ENCODE assay signal across 14 cellular contexts in genomic region chr3:52714335-52715302, GRCh38. TPM values are rescaled to one million over a fixed set of nuclear protein-coding genes. Genes with fewer than 3 reads are reported as not detected.
DNase-seq lines count a peak whose midpoint lies in the region; ATAC-seq, FAIRE-seq and TF ChIP-seq lines count a peak whose summit lies in the region.
"Had no signal": no experiment of that assay in that cellular context is flagged by ENCODE, and none has a peak within 500 bp of the region (broad histone marks: within the 10 kb centered on the region; RNA-seq: fewer than 3 reads in every experiment).

No MANE protein-coding gene starts in this region.

- H3K9me3 ChIP-seq in A549 (no peaks in the 10 kb centered on the region), RWPE2 (ENCODE audit: severe bottlenecking) (no peaks in the 10 kb centered on the region), iPS DF 6.9 (ENCODE audit: control insufficient read depth, insufficient read depth, low read length) (no peaks in the 10 kb centered on the region), neural progenitor cell (ENCODE audit: low read depth) (no peaks in the 10 kb centered on the region)

- H3K27me3 Mint-ChIP-seq in neural progenitor cell (ENCODE audit: insufficient read depth, low read depth) = peaks cover 10% of the 10 kb centered on the region

- H3K36me3 Mint-ChIP-seq in neural progenitor cell = peaks cover 27% of the 10 kb centered on the region

- TF ChIP-seq CTCF in A549 (IDR thresholded peaks at IDR 0.05) = no peak
- no peak for TF ChIP-seq CTCF in RWPE2 (IDR thresholded peaks at IDR 0.05; ENCODE audit: poor library complexity, severe bottlenecking)
- TF ChIP-seq CTCF in neural progenitor cell (IDR thresholded peaks at IDR 0.05) = no peak

- H3K9me3 Mint-ChIP-seq in neural progenitor cell = peaks cover 2% of the 10 kb centered on the region

- H3K4me3 Mint-ChIP-seq in neural progenitor cell = no peak overlapping the region

- POLR2A ChIA-PET in A549 (lab: Yijun Ruan, JAX) = no interaction called here

- H3K4me1 Mint-ChIP-seq in neural progenitor cell = peaks cover 2% of the 10 kb centered on the region

- no peaks in the 10 kb centered on the region for H3K4me1 ChIP-seq in A549
- no peaks in the 10 kb centered on the region for H3K4me1 ChIP-seq in RWPE2 (ENCODE audit: insufficient read depth, poor library complexity, severe bottlenecking)
- H3K4me1 ChIP-seq in iPS DF 6.9 (ENCODE audit: control insufficient read depth, insufficient read depth, low read length) = peaks cover 2% of the 10 kb centered on the region; the same call in 1 of the 2 replicates
- H3K4me1 ChIP-seq in neural progenitor cell = peaks cover 3% of the 10 kb centered on the region

- H3K27ac Mint-ChIP-seq in neural progenitor cell = no peak overlapping the region

- no peak for TF ChIP-seq POLR2A in A549 (IDR thresholded peaks at IDR 0.05; ENCODE audit: low read length)
- TF ChIP-seq POLR2A in erythroblast (IDR thresholded peaks at IDR 0.05; ENCODE audit: low read length) = no peak

- CTCF ChIA-PET in A549 (lab: Yijun Ruan, JAX) = interaction anchor here (0.6 kb wide), 1 partner anchor 476 kb away, joined by 4 read pairs; the partner anchor contains the start of gene TWF2

- no peak overlapping the region for H2AFZ ChIP-seq in neural progenitor cell (replicated peaks)

- TF ChIP-seq RAD21 in A549 (conservative IDR thresholded peaks at IDR 0.05 in 1 of 2, IDR thresholded peaks at IDR 0.05 in 1 of 2) = no peak

- DNase-seq in A549 (ENCODE audit: low read depth in 1 of 2, low spot score in 1 of 2) = no peak
- DNase-seq in RWPE2 (ENCODE audit: low spot score) = no peak
- DNase-seq in iPS DF 6.9 (ENCODE audit: low read depth, low spot score) = peak; percentile 84
- DNase-seq in neural progenitor cell (ENCODE audit: low spot score) = peak; percentile 89
- no peak for DNase-seq in SW480 (ENCODE audit: low spot score)
- no peak for DNase-seq in erythroblast (lab: John Stamatoyannopoulos, UW)
- no peak for DNase-seq in COR-L47 (lab: John Stamatoyannopoulos, UW)
- DNase-seq: activated CD4-positive, alpha-beta T cell treated with anti-CD3 and anti-CD28 coated beads, Interleukin-2, amount 50 U/mL, for 1 hour; DMS153; NCI-H2107; T-helper 2 cell had no signal

- 88% methylated on average over 18 of the region's 39 CpGs for WGBS in A549 (ENCODE audit: missing lambda C conversion rate)
- WGBS in iPS DF 6.9 (ENCODE audit: insufficient coverage, insufficient read length) = no CpG with 5 or more reads among the region's 39 CpGs

- no peaks in the 10 kb centered on the region for H4K20me1 ChIP-seq in neural progenitor cell (ENCODE audit: low read depth)

- no peaks in the 10 kb centered on the region for H3K79me2 ChIP-seq in neural progenitor cell (ENCODE audit: low read depth)

- H3K27me3 ChIP-seq in RWPE2 (ENCODE audit: insufficient read depth, poor library complexity, severe bottlenecking) (no peaks in the 10 kb centered on the region), iPS DF 6.9 (ENCODE audit: control insufficient read depth, insufficient read depth, low read length) (no peaks in the 10 kb centered on the region), neural progenitor cell (no peaks in the 10 kb centered on the region)
- H3K27me3 ChIP-seq: tibial nerve had no signal

- peak; percentile 34 to 47; a peak in 3 of 6 replicates for ATAC-seq in A549
- ATAC-seq in RWPE2 (ENCODE audit: low read depth) = peak; percentile 27; the same call in 2 of the 3 replicates
- ATAC-seq in HG03139 (IDR thresholded peaks at IDR 0.05; ENCODE audit: unreplicated experiment) = no peak

- no peak overlapping the region for H3K27ac ChIP-seq in A549
- no peak overlapping the region for H3K27ac ChIP-seq in RWPE2 (ENCODE audit: poor library complexity, severe bottlenecking)
- H3K27ac ChIP-seq in iPS DF 6.9 (ENCODE audit: low read length) = no peak overlapping the region
- H3K27ac ChIP-seq in neural progenitor cell = no peak overlapping the region
- H3K27ac ChIP-seq: tibial nerve had no signal

- no peak for FAIRE-seq in A549 (lab: Jason Lieb, UNC)
- FAIRE-seq: astrocyte had no signal

- no peak overlapping the region for H3K4me3 ChIP-seq in A549
- no peak overlapping the region for H3K4me3 ChIP-seq in RWPE2 (ENCODE audit: severe bottlenecking)
- peak overlapping the region; percentile 44; the same call in 1 of the 2 replicates for H3K4me3 ChIP-seq in iPS DF 6.9 (ENCODE audit: low read length)
- peak overlapping the region; percentile 42 for H3K4me3 ChIP-seq in neural progenitor cell
- H3K4me3 ChIP-seq: tibial nerve had no signal

- H3F3A ChIP-seq in neural progenitor cell (ENCODE audit: low read depth) = peaks cover 53% of the 10 kb centered on the region

- H3K4me2 ChIP-seq in A549 = no peak overlapping the region
- peak overlapping the region; percentile 74 for H3K4me2 ChIP-seq in neural progenitor cell

- H3K36me3 ChIP-seq in RWPE2 (ENCODE audit: low read depth) = peaks cover 23% of the 10 kb centered on the region
- no peaks in the 10 kb centered on the region; the same call in 1 of the 2 replicates for H3K36me3 ChIP-seq in iPS DF 6.9 (ENCODE audit: control insufficient read depth, insufficient read depth, low read length)
- peaks cover 8% of the 10 kb centered on the region for H3K36me3 ChIP-seq in neural progenitor cell

- H3K9ac ChIP-seq in neural progenitor cell = no peak overlapping the region

- TF ChIP-seq EP300 in A549 (IDR thresholded peaks at IDR 0.05) = no peak

TF ChIP-seq in A549, 52 proteins besides CTCF, POLR2A, EP300 and RAD21 (continues in another document):
- TF ChIP-seq HOXB5 (CRISPR knock-in tag; IDR thresholded peaks at IDR 0.05) = no peak
- no peak for TF ChIP-seq MAX (IDR thresholded peaks at IDR 0.05)
- TF ChIP-seq, protein P1, sequence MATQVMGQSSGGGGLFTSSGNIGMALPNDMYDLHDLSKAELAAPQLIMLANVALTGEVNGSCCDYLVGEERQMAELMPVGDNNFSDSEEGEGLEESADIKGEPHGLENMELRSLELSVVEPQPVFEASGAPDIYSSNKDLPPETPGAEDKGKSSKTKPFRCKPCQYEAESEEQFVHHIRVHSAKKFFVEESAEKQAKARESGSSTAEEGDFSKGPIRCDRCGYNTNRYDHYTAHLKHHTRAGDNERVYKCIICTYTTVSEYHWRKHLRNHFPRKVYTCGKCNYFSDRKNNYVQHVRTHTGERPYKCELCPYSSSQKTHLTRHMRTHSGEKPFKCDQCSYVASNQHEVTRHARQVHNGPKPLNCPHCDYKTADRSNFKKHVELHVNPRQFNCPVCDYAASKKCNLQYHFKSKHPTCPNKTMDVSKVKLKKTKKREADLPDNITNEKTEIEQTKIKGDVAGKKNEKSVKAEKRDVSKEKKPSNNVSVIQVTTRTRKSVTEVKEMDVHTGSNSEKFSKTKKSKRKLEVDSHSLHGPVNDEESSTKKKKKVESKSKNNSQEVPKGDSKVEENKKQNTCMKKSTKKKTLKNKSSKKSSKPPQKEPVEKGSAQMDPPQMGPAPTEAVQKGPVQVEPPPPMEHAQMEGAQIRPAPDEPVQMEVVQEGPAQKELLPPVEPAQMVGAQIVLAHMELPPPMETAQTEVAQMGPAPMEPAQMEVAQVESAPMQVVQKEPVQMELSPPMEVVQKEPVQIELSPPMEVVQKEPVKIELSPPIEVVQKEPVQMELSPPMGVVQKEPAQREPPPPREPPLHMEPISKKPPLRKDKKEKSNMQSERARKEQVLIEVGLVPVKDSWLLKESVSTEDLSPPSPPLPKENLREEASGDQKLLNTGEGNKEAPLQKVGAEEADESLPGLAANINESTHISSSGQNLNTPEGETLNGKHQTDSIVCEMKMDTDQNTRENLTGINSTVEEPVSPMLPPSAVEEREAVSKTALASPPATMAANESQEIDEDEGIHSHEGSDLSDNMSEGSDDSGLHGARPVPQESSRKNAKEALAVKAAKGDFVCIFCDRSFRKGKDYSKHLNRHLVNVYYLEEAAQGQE (IDR thresholded peaks at IDR 0.05) = no peak

RNA-seq across cellular contexts. Expression of gene SPCS1, which starts 8.7 kb away (rescaled TPM):
- 140 and 180 TPM in 2 replicates for polyA plus RNA-seq in A549 (2011; rRNA removed)
- 101 TPM in 2 replicates for polyA plus RNA-seq in A549 (2012; cell fraction: cytosol; rRNA removed)
- polyA plus RNA-seq in A549 (2012; cell fraction: nucleus; rRNA removed) = 56.4 and 130 TPM in 2 replicates
- polyA plus RNA-seq in A549 (2017; fragmentation: RNase III; extraction: RNeasy Plus Mini Kit Qiagen cat#74134 plus additional on column Dnase treatment) = 181 to 184 TPM (median 183 TPM) in 3 replicates
- 49.6 and 55.9 TPM in 2 replicates for polyA minus RNA-seq in A549 (2011; rRNA and poly(A)+ RNA removed)
- total RNA-seq in neural progenitor cell (ENCODE audit: low replicate concordance) = 142 and 162 TPM in 2 replicates

RNA-seq across cellular contexts. Expression of gene GLT8D1, which starts 9.0 kb away (rescaled TPM):
- polyA plus RNA-seq in A549 (2011; rRNA removed) (58.5 and 74.9 TPM in 2 replicates), A549 (2017; fragmentation: RNase III; extraction: RNeasy Plus Mini Kit Qiagen cat#74134 plus additional on column Dnase treatment) (37.3 to 40.2 TPM (median 37.8 TPM) in 3 replicates)
- polyA plus RNA-seq in A549 (2012; cell fraction: cytosol; rRNA removed) = 29.3 and 33.3 TPM in 2 replicates
- polyA plus RNA-seq in A549 (2012; cell fraction: nucleus; rRNA removed) = 30.8 and 34.9 TPM in 2 replicates
- polyA minus RNA-seq in A549 (2011; rRNA and poly(A)+ RNA removed) = 24.2 and 28.1 TPM in 2 replicates
- total RNA-seq in neural progenitor cell (ENCODE audit: low replicate concordance) = 76.3 and 88.0 TPM in 2 replicates

RNA-seq across cellular contexts. Expression of gene GNL3, which starts 28.8 kb away (rescaled TPM):
- 125 and 139 TPM in 2 replicates for polyA plus RNA-seq in A549 (2011; rRNA removed)
- 33.6 and 35.7 TPM in 2 replicates for polyA plus RNA-seq in A549 (2012; cell fraction: cytosol; rRNA removed)
- polyA plus RNA-seq in A549 (2012; cell fraction: nucleus; rRNA removed) = 46.9 and 71.0 TPM in 2 replicates
- 123 to 146 TPM (median 125 TPM) in 3 replicates for polyA plus RNA-seq in A549 (2017; fragmentation: RNase III; extraction: RNeasy Plus Mini Kit Qiagen cat#74134 plus additional on column Dnase treatment)
- 40.1 and 41.9 TPM in 2 replicates for polyA minus RNA-seq in A549 (2011; rRNA and poly(A)+ RNA removed)
- total RNA-seq in neural progenitor cell (ENCODE audit: low replicate concordance) = 113 and 169 TPM in 2 replicates

RNA-seq across cellular contexts. Expression of gene PBRM1, which starts 28.9 kb away (rescaled TPM):
- polyA plus RNA-seq in A549 (2011; rRNA removed) = 21.6 and 24.9 TPM in 2 replicates
- polyA plus RNA-seq in A549 (2012; cell fraction: cytosol; rRNA removed) = 7.4 and 7.8 TPM in 2 replicates
- 7.5 and 7.9 TPM in 2 replicates for polyA plus RNA-seq in A549 (2012; cell fraction: nucleus; rRNA removed)
- 15.0 to 16.7 TPM (median 15.4 TPM) in 3 replicates for polyA plus RNA-seq in A549 (2017; fragmentation: RNase III; extraction: RNeasy Plus Mini Kit Qiagen cat#74134 plus additional on column Dnase treatment)
- 31.5 and 33.2 TPM in 2 replicates for polyA minus RNA-seq in A549 (2011; rRNA and poly(A)+ RNA removed)
- 88.6 and 116 TPM in 2 replicates for total RNA-seq in neural progenitor cell (ENCODE audit: low replicate concordance)

RNA-seq across cellular contexts. Expression of gene NEK4, which starts 56.1 kb away (rescaled TPM):
- polyA plus RNA-seq in A549 (2011; rRNA removed) (19.4 and 20.2 TPM in 2 replicates), A549 (2017; fragmentation: RNase III; extraction: RNeasy Plus Mini Kit Qiagen cat#74134 plus additional on column Dnase treatment) (11.4 to 12.1 TPM (median 11.4 TPM) in 3 replicates)
- 7.9 and 9.3 TPM in 2 replicates for polyA plus RNA-seq in A549 (2012; cell fraction: cytosol; rRNA removed)
- 4.1 and 6.7 TPM in 2 replicates for polyA plus RNA-seq in A549 (2012; cell fraction: nucleus; rRNA removed)
- 16.7 and 19.8 TPM in 2 replicates for polyA minus RNA-seq in A549 (2011; rRNA and poly(A)+ RNA removed)
- 41.8 and 42.0 TPM in 2 replicates for total RNA-seq in neural progenitor cell (ENCODE audit: low replicate concordance)

Comparison
In these comparisons a context has a peak if more than half of its experiments do, and no peak if none do; other contexts are left out.
1. DNase-seq: peak in iPS DF 6.9 (single experiment) and neural progenitor cell (single experiment); none in A549 (0 of 2), RWPE2 (single experiment), SW480 (single experiment), erythroblast (0 of 2) and COR-L47 (single experiment).
2. H3K4me3 ChIP-seq: peak in iPS DF 6.9 (single experiment) and neural progenitor cell (single experiment); none in A549 (single experiment) and RWPE2 (single experiment).